In genomic region chr1:161305872-161306519, GRCh38 we compare ENCODE assay signal across 1 cellular context.
TF ChIP-seq lines count a peak whose summit lies in the region.

No MANE protein-coding gene starts in this region.

TF ChIP-seq in K562, 482 proteins besides CTCF, POLR2A, EP300 and RAD21 (continues in another document):
- TF ChIP-seq, protein P1, sequence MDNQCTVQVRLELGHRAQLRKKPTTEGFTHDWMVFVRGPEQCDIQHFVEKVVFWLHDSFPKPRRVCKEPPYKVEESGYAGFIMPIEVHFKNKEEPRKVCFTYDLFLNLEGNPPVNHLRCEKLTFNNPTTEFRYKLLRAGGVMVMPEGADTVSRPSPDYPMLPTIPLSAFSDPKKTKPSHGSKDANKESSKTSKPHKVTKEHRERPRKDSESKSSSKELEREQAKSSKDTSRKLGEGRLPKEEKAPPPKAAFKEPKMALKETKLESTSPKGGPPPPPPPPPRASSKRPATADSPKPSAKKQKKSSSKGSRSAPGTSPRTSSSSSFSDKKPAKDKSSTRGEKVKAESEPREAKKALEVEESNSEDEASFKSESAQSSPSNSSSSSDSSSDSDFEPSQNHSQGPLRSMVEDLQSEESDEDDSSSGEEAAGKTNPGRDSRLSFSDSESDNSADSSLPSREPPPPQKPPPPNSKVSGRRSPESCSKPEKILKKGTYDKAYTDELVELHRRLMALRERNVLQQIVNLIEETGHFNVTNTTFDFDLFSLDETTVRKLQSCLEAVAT (IDR thresholded peaks at IDR 0.05), result no peak
- no peak for TF ChIP-seq EWSR1 (IDR thresholded peaks at IDR 0.05; ENCODE audit: borderline replicate concordance, low read depth, partially characterized antibody)
- no peak for TF ChIP-seq PATZ1 (CRISPR knock-in tag; IDR thresholded peaks at IDR 0.05; ENCODE audit: borderline replicate concordance)
- no peak for TF ChIP-seq ZBTB8A (IDR thresholded peaks at IDR 0.05; ENCODE audit: partially characterized antibody)
- TF ChIP-seq PTRF (tag; IDR thresholded peaks at IDR 0.05), result no peak
- TF ChIP-seq ZNF282 (CRISPR knock-in tag; IDR thresholded peaks at IDR 0.05), result no peak
- no peak for TF ChIP-seq ADNP (tag; IDR thresholded peaks at IDR 0.05)
- no peak for TF ChIP-seq RREB1 (CRISPR knock-in tag; IDR thresholded peaks at IDR 0.05)
- TF ChIP-seq, protein P2, sequence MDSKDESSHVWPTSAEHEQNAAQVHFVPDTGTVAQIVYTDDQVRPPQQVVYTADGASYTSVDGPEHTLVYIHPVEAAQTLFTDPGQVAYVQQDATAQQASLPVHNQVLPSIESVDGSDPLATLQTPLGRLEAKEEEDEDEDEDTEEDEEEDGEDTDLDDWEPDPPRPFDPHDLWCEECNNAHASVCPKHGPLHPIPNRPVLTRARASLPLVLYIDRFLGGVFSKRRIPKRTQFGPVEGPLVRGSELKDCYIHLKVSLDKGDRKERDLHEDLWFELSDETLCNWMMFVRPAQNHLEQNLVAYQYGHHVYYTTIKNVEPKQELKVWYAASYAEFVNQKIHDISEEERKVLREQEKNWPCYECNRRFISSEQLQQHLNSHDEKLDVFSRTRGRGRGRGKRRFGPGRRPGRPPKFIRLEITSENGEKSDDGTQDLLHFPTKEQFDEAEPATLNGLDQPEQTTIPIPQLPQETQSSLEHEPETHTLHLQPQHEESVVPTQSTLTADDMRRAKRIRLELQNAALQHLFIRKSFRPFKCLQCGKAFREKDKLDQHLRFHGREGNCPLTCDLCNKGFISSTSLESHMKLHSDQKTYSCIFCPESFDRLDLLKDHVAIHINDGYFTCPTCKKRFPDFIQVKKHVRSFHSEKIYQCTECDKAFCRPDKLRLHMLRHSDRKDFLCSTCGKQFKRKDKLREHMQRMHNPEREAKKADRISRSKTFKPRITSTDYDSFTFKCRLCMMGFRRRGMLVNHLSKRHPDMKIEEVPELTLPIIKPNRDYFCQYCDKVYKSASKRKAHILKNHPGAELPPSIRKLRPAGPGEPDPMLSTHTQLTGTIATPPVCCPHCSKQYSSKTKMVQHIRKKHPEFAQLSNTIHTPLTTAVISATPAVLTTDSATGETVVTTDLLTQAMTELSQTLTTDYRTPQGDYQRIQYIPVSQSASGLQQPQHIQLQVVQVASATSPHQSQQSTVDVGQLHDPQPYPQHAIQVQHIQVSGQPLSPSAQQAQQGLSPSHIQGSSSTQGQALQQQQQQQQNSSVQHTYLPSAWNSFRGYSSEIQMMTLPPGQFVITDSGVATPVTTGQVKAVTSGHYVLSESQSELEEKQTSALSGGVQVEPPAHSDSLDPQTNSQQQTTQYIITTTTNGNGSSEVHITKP (IDR thresholded peaks at IDR 0.05; ENCODE audit: partially characterized antibody), result no peak
- TF ChIP-seq PYGO2 (tag; IDR thresholded peaks at IDR 0.05), result no peak
- no peak for TF ChIP-seq ERF (CRISPR knock-in tag; IDR thresholded peaks at IDR 0.05)
- no peak for TF ChIP-seq ZNF318 (IDR thresholded peaks at IDR 0.05; ENCODE audit: borderline replicate concordance in 1 of 2, low read depth in 1 of 2)
- TF ChIP-seq SNIP1 (IDR thresholded peaks at IDR 0.05; ENCODE audit: low read depth), result no peak
- peak; percentile 51 for TF ChIP-seq POLR2B (IDR thresholded peaks at IDR 0.05; ENCODE audit: low read depth, partially characterized antibody)
- TF ChIP-seq ARID1B (IDR thresholded peaks at IDR 0.05), result peak; percentile 22; the same call in 1 of the 2 replicates
- TF ChIP-seq, protein P3, sequence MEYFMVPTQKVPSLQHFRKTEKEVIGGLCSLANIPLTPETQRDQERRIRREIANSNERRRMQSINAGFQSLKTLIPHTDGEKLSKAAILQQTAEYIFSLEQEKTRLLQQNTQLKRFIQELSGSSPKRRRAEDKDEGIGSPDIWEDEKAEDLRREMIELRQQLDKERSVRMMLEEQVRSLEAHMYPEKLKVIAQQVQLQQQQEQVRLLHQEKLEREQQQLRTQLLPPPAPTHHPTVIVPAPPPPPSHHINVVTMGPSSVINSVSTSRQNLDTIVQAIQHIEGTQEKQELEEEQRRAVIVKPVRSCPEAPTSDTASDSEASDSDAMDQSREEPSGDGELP (CRISPR knock-in tag; IDR thresholded peaks at IDR 0.05; ENCODE audit: borderline replicate concordance), result peak; percentile 29; the same call in 1 of the 2 replicates
- no peak for TF ChIP-seq YY1 (IDR thresholded peaks at IDR 0.05; ENCODE audit: borderline replicate concordance in 1 of 3, control insufficient read depth in 1 of 3, extremely low read depth in 1 of 3, insufficient read depth in 3 of 3, insufficient read length in 1 of 3, insufficient replicate concordance in 2 of 3, low read depth in 1 of 3, low read length in 2 of 3)
- TF ChIP-seq RBBP5 (IDR thresholded peaks at IDR 0.05; ENCODE audit: borderline replicate concordance, insufficient read depth, low read length, poor library complexity, severe bottlenecking), result peak; percentile 53
- TF ChIP-seq RHOXF2B (CRISPR knock-in tag; conservative IDR thresholded peaks at IDR 0.05), result no peak
- TF ChIP-seq, protein P4, sequence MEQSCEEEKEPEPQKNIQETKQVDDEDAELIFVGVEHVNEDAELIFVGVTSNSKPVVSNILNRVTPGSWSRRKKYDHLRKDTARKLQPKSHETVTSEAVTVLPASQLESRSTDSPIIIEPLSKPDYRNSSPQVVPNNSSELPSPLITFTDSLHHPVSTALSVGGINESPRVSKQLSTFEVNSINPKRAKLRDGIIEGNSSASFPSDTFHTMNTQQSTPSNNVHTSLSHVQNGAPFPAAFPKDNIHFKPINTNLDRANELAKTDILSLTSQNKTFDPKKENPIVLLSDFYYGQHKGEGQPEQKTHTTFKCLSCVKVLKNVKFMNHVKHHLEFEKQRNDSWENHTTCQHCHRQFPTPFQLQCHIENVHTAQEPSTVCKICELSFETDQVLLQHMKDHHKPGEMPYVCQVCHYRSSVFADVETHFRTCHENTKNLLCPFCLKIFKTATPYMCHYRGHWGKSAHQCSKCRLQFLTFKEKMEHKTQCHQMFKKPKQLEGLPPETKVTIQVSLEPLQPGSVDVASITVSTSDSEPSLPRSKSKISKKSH (CRISPR knock-in tag; IDR thresholded peaks at IDR 0.05), result no peak
- no peak for TF ChIP-seq KDM4B (IDR thresholded peaks at IDR 0.05; ENCODE audit: borderline replicate concordance in 2 of 2, low read depth in 1 of 2)
- no peak for TF ChIP-seq NFIC (IDR thresholded peaks at IDR 0.05)
- no peak for TF ChIP-seq DIDO1 (tag; IDR thresholded peaks at IDR 0.05; ENCODE audit: low read depth)
- TF ChIP-seq E2F4 (CRISPR knock-in tag; IDR thresholded peaks at IDR 0.05; ENCODE audit: low read depth), result no peak
